ENCODE assay signal across 30 cellular contexts in genomic region chr15:41203395-41203794, GRCh38. TPM values are rescaled to one million over a fixed set of nuclear protein-coding genes. Genes with fewer than 3 reads are reported as not detected.
"Had no signal": no experiment of that assay in that cellular context is flagged by ENCODE, and none has a peak within 500 bp of the region (broad histone marks: within the 10 kb centered on the region; RNA-seq: fewer than 3 reads in every experiment).

No MANE protein-coding gene starts in this region.

- H3K4me3 ChIP-seq: body of pancreas, breast epithelium had no signal

- H3K27ac ChIP-seq: body of pancreas, brain microvascular endothelial cell, breast epithelium, VCaP had no signal

- ATAC-seq: activated CD8-positive, alpha-beta T cell treated with anti-CD3 and anti-CD28 coated beads for 36 hours; activated naive CD8-positive, alpha-beta T cell treated with anti-CD3 and anti-CD28 coated beads, Interleukin-2, amount 50 U/mL, for 24 hours; body of pancreas had no signal

- H3K36me3 ChIP-seq: brain microvascular endothelial cell, breast epithelium had no signal

- H3K4me1 ChIP-seq: body of pancreas, breast epithelium had no signal

- H3K27me3 ChIP-seq: body of pancreas, brain microvascular endothelial cell, breast epithelium had no signal

- H3K9me3 ChIP-seq: body of pancreas, breast epithelium had no signal

- DNase-seq: activated B cell treated with CpG ODN at 0.5 μM for 24 hours; activated CD4-positive, alpha-beta memory T cell treated with anti-CD3 and anti-CD28 coated beads for 36 hours; activated CD4-positive, alpha-beta T cell treated with anti-CD3 and anti-CD28 coated beads for 4 hours; activated CD4-positive, alpha-beta T cell treated with anti-CD3 and anti-CD28 coated beads, Interleukin-2, amount 10 ng/mL, durations not matched to agents 24 days and 14 days; activated CD4-positive, alpha-beta T cell treated with anti-CD3 and anti-CD28 coated beads, Interleukin-2, amount 50 U/mL, for 1 hour; activated CD4-positive, alpha-beta T cell treated with anti-CD3 and anti-CD28 coated beads, Interleukin-2, amount 50 U/mL, for 4 hours; activated CD4-positive, CD25-positive, alpha-beta regulatory T cell treated with anti-CD3 and anti-CD28 coated beads, Interleukin-2, amount 50 U/mL, for 72 hours; activated CD8-positive, alpha-beta memory T cell treated with anti-CD3 and anti-CD28 coated beads, Interleukin-2, amount 50 U/mL, for 4 hours; activated CD8-positive, alpha-beta T cell treated with anti-CD3 and anti-CD28 coated beads for 36 hours; activated effector memory CD4-positive, alpha-beta T cell treated with Interleukin-2 at 50 U/mL for 16 hours; activated gamma-delta T cell; activated naive CD4-positive, alpha-beta T cell treated with anti-CD3 and anti-CD28 coated beads, Interleukin-2, amount 10 ng/mL, durations not matched to agents 7 days and 5 days; activated naive CD4-positive, alpha-beta T cell treated with Interleukin-2 at 50 U/mL for 16 hours; activated naive CD8-positive, alpha-beta T cell treated with anti-CD3 and anti-CD28 coated beads, Interleukin-2, amount 10 ng/mL, durations not matched to agents 7 days and 5 days; activated naive CD8-positive, alpha-beta T cell treated with anti-CD3 and anti-CD28 coated beads, Interleukin-2, amount 50 U/mL, for 24 hours; activated T-cell treated with anti-CD3 and anti-CD28 coated beads, Interleukin-2, amount 50 U/mL, for 24 hours; activated T-cell treated with anti-CD3 and anti-CD28 coated beads, Interleukin-2, amount 50 U/mL, for 48 hours; amygdala; aorta; body of pancreas; brain microvascular endothelial cell; central memory CD4-positive, alpha-beta T cell; T-helper 1 cell; T-helper 2 cell; T-helper 9 cell had no signal

RNA-seq across cellular contexts. Expression of gene EXD1, which starts 27.2 kb away (rescaled TPM):
- total RNA-seq: activated B cell treated with CpG ODN at 0.5 μM for 24 hours; activated CD4-positive, alpha-beta memory T cell treated with anti-CD3 and anti-CD28 coated beads for 36 hours; activated CD4-positive, alpha-beta T cell treated with anti-CD3 and anti-CD28 coated beads, Interleukin-2, amount 10 ng/mL, durations not matched to agents 24 days and 14 days; activated CD8-positive, alpha-beta memory T cell treated with anti-CD3 and anti-CD28 coated beads for 36 hours; activated CD8-positive, alpha-beta T cell treated with anti-CD3 and anti-CD28 coated beads for 36 hours; activated naive CD8-positive, alpha-beta T cell treated with anti-CD3 and anti-CD28 coated beads, Interleukin-2, amount 10 ng/mL, durations not matched to agents 7 days and 5 days; activated T-helper 2 cell treated with anti-CD3 and anti-CD28 coated beads, Interferon-gamma antibody, Interleukin-2, Interleukin-4, amounts not matched to agents 10 μg/mL and 5 μg/mL and 100 μg/mL, durations not matched to agents 14 hours and 24 hours and 36 hours; aorta; body of pancreas; breast epithelium; cardiac septum had no signal
- polyA plus RNA-seq: aorta had no signal
